In genomic region chr12:128639089-128639488, GRCh38 we compare ENCODE assay signal across 2 cellular contexts.
TF ChIP-seq lines count a peak whose summit lies in the region.

No MANE protein-coding gene starts in this region.

TF ChIP-seq in HepG2, 621 proteins besides CTCF, POLR2A, EP300 and RAD21 (continued from another document):
- peak; percentile 91 for TF ChIP-seq ATF7 (IDR thresholded peaks at IDR 0.05)
- TF ChIP-seq ATF7 (CRISPR knock-in tag; IDR thresholded peaks at IDR 0.05): no peak
- peak; percentile 20; the same call in 1 of the 2 replicates for TF ChIP-seq FOXA1 (IDR thresholded peaks at IDR 0.05)
- TF ChIP-seq FOXA1 (CRISPR knock-in tag; IDR thresholded peaks at IDR 0.05): no peak
- TF ChIP-seq FOXK2 (IDR thresholded peaks at IDR 0.05): peak; percentile 32; the same call in 1 of the 2 replicates
- TF ChIP-seq GATAD1 (CRISPR knock-in tag; IDR thresholded peaks at IDR 0.05): no peak
- TF ChIP-seq TARDBP (CRISPR knock-in tag; IDR thresholded peaks at IDR 0.05): no peak
- TF ChIP-seq PLRG1 (conservative IDR thresholded peaks at IDR 0.05): 0 out of 2 replicates have a peak, but pooled peaks have one; percentile 58
- TF ChIP-seq CREB1 (IDR thresholded peaks at IDR 0.05): peak; percentile 98
- TF ChIP-seq CREB1 (CRISPR knock-in tag; IDR thresholded peaks at IDR 0.05): no peak
- TF ChIP-seq CENPBD1 (CRISPR knock-in tag; IDR thresholded peaks at IDR 0.05; ENCODE audit: borderline replicate concordance, low read depth): no peak
- no peak for TF ChIP-seq AGO2 (optimal IDR thresholded peaks at IDR 0.05; ENCODE audit: low read depth, low read length)
- TF ChIP-seq TRIM22 (IDR thresholded peaks at IDR 0.05): 0 out of 2 replicates have a peak, but pooled peaks have one; percentile 48
- TF ChIP-seq TP53 (CRISPR knock-in tag; conservative IDR thresholded peaks at IDR 0.05): no peak
- no peak for TF ChIP-seq ZNF576 (CRISPR knock-in tag; IDR thresholded peaks at IDR 0.05)
- TF ChIP-seq SP140L (CRISPR knock-in tag; IDR thresholded peaks at IDR 0.05; ENCODE audit: borderline replicate concordance): no peak

TF ChIP-seq in H1, 55 proteins besides CTCF, POLR2A, EP300 and RAD21 (continued from another document):
- TF ChIP-seq POLR2AphosphoS5 (IDR thresholded peaks at IDR 0.05; ENCODE audit: low read depth, low read length) (no peak), EZH2 (IDR thresholded peaks at IDR 0.05; ENCODE audit: low read depth, low read length, severe bottlenecking) (no peak), TBP (IDR thresholded peaks at IDR 0.05; ENCODE audit: low read depth, low read length) (no peak), FOSL1 (IDR thresholded peaks at IDR 0.05; ENCODE audit: insufficient read depth, low read depth, low read length) (no peak), NANOG (IDR thresholded peaks at IDR 0.05; ENCODE audit: insufficient read depth, low read depth, low read length, poor library complexity, severe bottlenecking) (no peak), CHD7 (IDR thresholded peaks at IDR 0.05; ENCODE audit: insufficient replicate concordance, low read length) (no peak), RNF2 (IDR thresholded peaks at IDR 0.05; ENCODE audit: borderline replicate concordance, low read depth, low read length, missing control alignments, poor library complexity, severe bottlenecking) (no peak)
